In the genomic region with DNA sequence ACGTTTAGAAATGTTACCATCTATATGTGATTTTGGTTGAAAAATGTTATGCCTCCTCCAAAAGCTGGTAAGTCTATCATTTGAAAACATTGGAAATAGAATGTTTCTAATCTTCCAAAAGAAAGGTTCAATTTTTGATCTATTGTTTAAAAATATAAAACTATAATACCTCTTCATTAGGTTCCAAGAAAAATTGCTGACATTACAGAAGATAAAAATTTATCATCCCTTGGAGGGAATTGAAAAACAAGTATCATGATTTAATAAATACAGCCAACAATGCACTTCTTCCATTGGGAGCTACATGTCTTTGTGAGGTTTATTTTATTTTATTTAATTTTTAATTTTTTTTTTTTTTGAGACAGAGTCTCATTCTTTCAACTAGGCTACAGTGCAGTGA, we compare ENCODE assay signal across 5 cellular contexts.
"Had no signal": no experiment of that assay in that cellular context is flagged by ENCODE, and none has a peak within 500 bp of the region (broad histone marks: within the 10 kb centered on the region; RNA-seq: fewer than 3 reads in every experiment).

No MANE protein-coding gene starts in this region.

- DNase-seq: KBM-7, KG1 had no signal

- H3K4me2 ChIP-seq: KMS-11 had no signal

- H3K27ac ChIP-seq: HL-60, KMS-11 had no signal

- FAIRE-seq: HTR-8/SVneo had no signal

- H3K9ac ChIP-seq: KMS-11 had no signal
